In genomic region chr1:228145050-228145343, GRCh38 we compare ENCODE assay signal across 19 cellular contexts. TPM values are rescaled to one million over a fixed set of nuclear protein-coding genes. Genes with fewer than 3 reads are reported as not detected.
DNase-seq lines count a peak whose midpoint lies in the region; ATAC-seq, FAIRE-seq and TF ChIP-seq lines count a peak whose summit lies in the region.
"Had no signal": no experiment of that assay in that cellular context is flagged by ENCODE, and none has a peak within 500 bp of the region (broad histone marks: within the 10 kb centered on the region; RNA-seq: fewer than 3 reads in every experiment).

No MANE protein-coding gene starts in this region.

- peak; percentile 3 for DNase-seq in BE2C
- no peak for DNase-seq in DND-41
- no peak for DNase-seq in GM12878 (ENCODE audit: low read depth, low spot score)
- peak; percentile 73 for DNase-seq in osteoblast (ENCODE audit: insufficient read length, low spot score, missing footprints)
- DNase-seq in NCI-H345 (lab: John Stamatoyannopoulos, UW) = no peak
- no peak for DNase-seq in left lobe of liver (ENCODE audit: low spot score)
- DNase-seq: H9, Karpas-422, MM.1S, NCI-H1092, NCI-H146, NCI-H2081 treated with DMSO at 0.1 percent for 48 hours, NCI-H748 treated with DMSO at 0.1 percent for 48 hours, SHP77, T-helper 1 cell had no signal

- H3K27ac ChIP-seq in DND-41 (ENCODE audit: low read length) (no peak overlapping the region), GM12878 (ENCODE audit: control insufficient read depth, insufficient read depth) (no peak overlapping the region), osteoblast (ENCODE audit: low read depth, low read length) (no peak overlapping the region)

- peaks cover 17% of the 10 kb centered on the region for H3K4me1 ChIP-seq in BE2C
- H3K4me1 ChIP-seq in DND-41 (ENCODE audit: insufficient read depth, low read length) = peaks cover 39% of the 10 kb centered on the region
- peaks cover 12% of the 10 kb centered on the region for H3K4me1 ChIP-seq in GM12878 (ENCODE audit: control insufficient read depth, insufficient read depth, low read length)
- H3K4me1 ChIP-seq in osteoblast (ENCODE audit: insufficient read depth, low read length) = peaks cover 23% of the 10 kb centered on the region

- no peaks in the 10 kb centered on the region for H3K9me3 ChIP-seq in BE2C
- H3K9me3 ChIP-seq in DND-41 (ENCODE audit: insufficient read depth, low read length, severe bottlenecking) = no peaks in the 10 kb centered on the region
- H3K9me3 ChIP-seq in GM12878 (replicated peaks; ENCODE audit: control insufficient read depth, insufficient read depth, low read length) = no peaks in the 10 kb centered on the region
- H3K9me3 ChIP-seq in osteoblast (ENCODE audit: low read depth, low read length) = no peaks in the 10 kb centered on the region

- SMC1A ChIA-PET in GM12878 (lab: Charles Lee; ENCODE audit: uncharacterized antibody, unreplicated experiment) = no interaction called here

- H3K36me3 ChIP-seq in BE2C = peaks cover 6% of the 10 kb centered on the region
- peaks cover 89% of the 10 kb centered on the region for H3K36me3 ChIP-seq in DND-41 (ENCODE audit: insufficient read depth, low read length)
- peaks cover 8 to 16% of the 10 kb centered on the region in 2 experiments; a peak in 3 of 4 replicates for H3K36me3 ChIP-seq in GM12878 (ENCODE audit: control insufficient read depth in 2 of 2, insufficient read depth in 2 of 2, low read length in 1 of 2)
- H3K36me3 ChIP-seq in osteoblast (ENCODE audit: insufficient read depth, low read length) = peaks cover 8% of the 10 kb centered on the region

- POLR2A ChIA-PET in GM12878 (lab: Charles Lee) = no interaction called here

- intact Hi-C loops in GM12878 (cut with micrococcal nuclease; ENCODE audit: unreplicated experiment) = no loop called here

- ATAC-seq in DND-41 (ENCODE audit: insufficient read depth, low read depth) (no peak), GM12878 (no peak), GM18868 (IDR thresholded peaks at IDR 0.05; ENCODE audit: unreplicated experiment) (no peak), HG03196 (IDR thresholded peaks at IDR 0.05; ENCODE audit: unreplicated experiment) (no peak), left lobe of liver (no peak)

- no peak overlapping the region for H2AFZ ChIP-seq in DND-41 (ENCODE audit: low read depth, low read length)
- H2AFZ ChIP-seq in GM12878 (ENCODE audit: control insufficient read depth, low read depth, low read length) = no peak overlapping the region
- no peak overlapping the region for H2AFZ ChIP-seq in osteoblast (ENCODE audit: low read length)

- no TSS peak for BruUV-seq in GM12878 (replicated peaks; lab: Mats Ljungman, UMichigan)

- TF ChIP-seq EP300 in GM12878 (IDR thresholded peaks at IDR 0.05; ENCODE audit: borderline replicate concordance in 1 of 2, control insufficient read depth in 1 of 2, low read depth in 2 of 2, low read length in 2 of 2) = no peak

- H4K20me1 ChIP-seq in DND-41 (ENCODE audit: insufficient read depth, low read length) (peaks cover 89% of the 10 kb centered on the region), GM12878 (ENCODE audit: control insufficient read depth, insufficient read depth) (peaks cover 6% of the 10 kb centered on the region; the same call in 1 of the 2 replicates), osteoblast (ENCODE audit: insufficient read depth, low read length) (peaks cover 60% of the 10 kb centered on the region)

- TF ChIP-seq CTCF in BE2C (IDR thresholded peaks at IDR 0.05; ENCODE audit: low read depth, low read length) = no peak
- TF ChIP-seq CTCF in DND-41 (IDR thresholded peaks at IDR 0.05; ENCODE audit: borderline replicate concordance, extremely low read depth, low read length, poor library complexity, severe bottlenecking) = no peak
- no peak for TF ChIP-seq CTCF in GM12878 (IDR thresholded peaks at IDR 0.05 in 2 of 3, conservative IDR thresholded peaks at IDR 0.05 in 1 of 3; ENCODE audit: control insufficient read depth in 2 of 3, extremely low read depth in 1 of 3, insufficient read depth in 1 of 3, low read depth in 3 of 3, low read length in 3 of 3)
- TF ChIP-seq CTCF in osteoblast (IDR thresholded peaks at IDR 0.05; ENCODE audit: extremely low read depth, low read depth, low read length) = no peak

- peak overlapping the region; percentile 8; the same call in 1 of the 2 replicates for H3K9ac ChIP-seq in DND-41 (ENCODE audit: low read depth, low read length)
- H3K9ac ChIP-seq in GM12878 (ENCODE audit: control insufficient read depth, insufficient read depth, low read length) = no peak overlapping the region

- H3K4me2 ChIP-seq in DND-41 (ENCODE audit: insufficient read depth, low read length) (no peak overlapping the region), GM12878 (ENCODE audit: control insufficient read depth, insufficient read depth) (no peak overlapping the region), osteoblast (ENCODE audit: insufficient read depth, low read length) (no peak overlapping the region)

- H3K4me3 ChIP-seq in BE2C (ENCODE audit: low read depth, low read length) (no peak overlapping the region), DND-41 (ENCODE audit: low read depth in 1 of 2, low read length in 2 of 2) (no peak overlapping the region), GM12878 (no peak overlapping the region), osteoblast (ENCODE audit: insufficient read depth, low read length) (no peak overlapping the region)

- TF ChIP-seq POLR2A in GM12878 (IDR thresholded peaks at IDR 0.05; ENCODE audit: low read depth, low read length) = 0 out of 2 replicates have a peak, but pooled peaks have one; percentile 1

- TF ChIP-seq RAD21 in GM12878 (IDR thresholded peaks at IDR 0.05; ENCODE audit: insufficient read depth, low read depth, low read length) = no peak

- in situ Hi-C loops in GM12878 (cut with MboI) = no loop called here

- H3K79me2 ChIP-seq in DND-41 (ENCODE audit: insufficient read depth, low read length) (peaks cover 74% of the 10 kb centered on the region), GM12878 (ENCODE audit: control insufficient read depth, insufficient read depth, low read length) (peaks cover 56% of the 10 kb centered on the region), osteoblast (ENCODE audit: insufficient read depth, low read length) (peaks cover 94% of the 10 kb centered on the region)

- H3K27me3 ChIP-seq in BE2C (no peaks in the 10 kb centered on the region), DND-41 (ENCODE audit: insufficient read depth, low read length, poor library complexity) (no peaks in the 10 kb centered on the region), GM12878 (replicated peaks in 1 of 2; ENCODE audit: control insufficient read depth in 2 of 2, insufficient read depth in 2 of 2, low read length in 1 of 2) (no peaks in the 10 kb centered on the region), osteoblast (ENCODE audit: insufficient read depth, low read length) (no peaks in the 10 kb centered on the region)

- no peak for FAIRE-seq in GM12878 (lab: Jason Lieb, UNC)
- FAIRE-seq: A204.1, RCC 7860 had no signal

- CTCF ChIA-PET in GM12878 (lab: Yijun Ruan, JAX) = no interaction called here

- RAD21 ChIA-PET in GM12878 (lab: Charles Lee; ENCODE audit: unreplicated experiment) = no interaction called here

- WGBS in GM12878 (ENCODE audit: insufficient coverage, insufficient replicate concordance, low lambda C conversion rate, missing lambda C conversion rate) = 89% methylated on average over 7 of the region's 7 CpGs

RNA-seq across cellular contexts. Expression of gene GJC2, which starts 4.7 kb away (rescaled TPM):
- 3.7 TPM for polyA plus RNA-seq in BE2C (2012; ENCODE audit: insufficient read depth, insufficient read length, low read depth)
- total RNA-seq in GM12878 (2013; cell fraction: nucleolus; rRNA removed) = 0.27 and 0.65 TPM in 2 replicates
- total RNA-seq in GM12878 (2014; rRNA removed) = 0.06 and 0.11 TPM in 2 replicates
- 0.09 TPM in 2 replicates for total RNA-seq in GM12878 (2014; rRNA removed; fragmentation: Illumina TruSeq; extraction: Trizol)
- 0.44 TPM in 1 of 2 replicates, not detected in the other for total RNA-seq in GM12878 (2021)
- polyA plus RNA-seq in GM12878 (2011; ENCODE audit: low read depth) = not detected
- polyA plus RNA-seq in GM12878 (2011; rRNA removed) = 0.03 and 0.04 TPM in 2 replicates
- 0.06 and 0.07 TPM in 2 replicates for polyA plus RNA-seq in GM12878 (2011; cell fraction: cytosol; rRNA removed)
- polyA plus RNA-seq in GM12878 (2011; cell fraction: nucleus; rRNA removed) = 0.24 and 0.51 TPM in 2 replicates
- polyA plus RNA-seq in GM12878 (2012) = 0.15 and 0.22 TPM in 2 replicates
- 0.04 TPM in 1 of 2 replicates, not detected in the other for polyA plus RNA-seq in GM12878 (2014; fragmentation: Illumina TruSeq; extraction: Trizol)
- not detected for polyA plus RNA-seq in GM12878 (2014; fragmentation: Nextera tagmentation; extraction: Ambion mirVana)
- polyA plus RNA-seq in GM12878 (2014; rRNA removed) = 0.26 and 0.32 TPM in 2 replicates
- polyA plus RNA-seq in GM12878 (2016; fragmentation: Nextera tagmentation; extraction: Ambion mirVana) = not detected
- 0.21 TPM in 1 of 2 replicates, not detected in the other for polyA minus RNA-seq in GM12878 (2011; rRNA and poly(A)+ RNA removed)
- polyA minus RNA-seq in GM12878 (2011; cell fraction: cytosol; rRNA and poly(A)+ RNA removed) = not detected in 2 replicates
- polyA minus RNA-seq in GM12878 (2011; cell fraction: nucleus; rRNA and poly(A)+ RNA removed) = 0.24 and 0.96 TPM in 2 replicates
- 0.88 and 1.4 TPM in 2 replicates for total RNA-seq in osteoblast
- 0.50 TPM for total RNA-seq in left lobe of liver

RNA-seq across cellular contexts. Expression of gene GUK1, which starts 4.9 kb away (rescaled TPM):
- polyA plus RNA-seq in BE2C (2012; ENCODE audit: insufficient read depth, insufficient read length, low read depth) = 1,564 TPM
- 142 and 146 TPM in 2 replicates for total RNA-seq in GM12878 (2013; cell fraction: nucleolus; rRNA removed)
- total RNA-seq in GM12878 (2014; rRNA removed) (214 and 235 TPM in 2 replicates), GM12878 (2014; rRNA removed; fragmentation: Illumina TruSeq; extraction: Trizol) (82.0 and 98.3 TPM in 2 replicates), GM12878 (2021) (183 and 195 TPM in 2 replicates), osteoblast (253 and 278 TPM in 2 replicates), left lobe of liver (128 TPM)
- 101 TPM for polyA plus RNA-seq in GM12878 (2011; ENCODE audit: low read depth)
- polyA plus RNA-seq in GM12878 (2011; rRNA removed) (107 and 224 TPM in 2 replicates), GM12878 (2014; fragmentation: Illumina TruSeq; extraction: Trizol) (4.2 and 28.9 TPM in 2 replicates), GM12878 (2014; fragmentation: Nextera tagmentation; extraction: Ambion mirVana) (10 to 100 TPM in 1 of 2 experiments, 1 to 10 TPM in 1; 6.3 to 39.2 TPM), GM12878 (2014; rRNA removed) (227 and 264 TPM in 2 replicates), GM12878 (2016; fragmentation: Nextera tagmentation; extraction: Ambion mirVana) (100 to 1,000 TPM; 349 to 357 TPM)
- 381 and 606 TPM in 2 replicates for polyA plus RNA-seq in GM12878 (2011; cell fraction: cytosol; rRNA removed)
- 634 and 756 TPM in 2 replicates for polyA plus RNA-seq in GM12878 (2011; cell fraction: nucleus; rRNA removed)
- 190 and 243 TPM in 2 replicates for polyA plus RNA-seq in GM12878 (2012)
- polyA minus RNA-seq in GM12878 (2011; rRNA and poly(A)+ RNA removed) = 103 and 217 TPM in 2 replicates
- polyA minus RNA-seq in GM12878 (2011; cell fraction: cytosol; rRNA and poly(A)+ RNA removed) = 59.5 and 69.8 TPM in 2 replicates
- 116 and 141 TPM in 2 replicates for polyA minus RNA-seq in GM12878 (2011; cell fraction: nucleus; rRNA and poly(A)+ RNA removed)

RNA-seq across cellular contexts. Expression of gene IBA57, which starts 20.6 kb away (rescaled TPM):
- polyA plus RNA-seq in BE2C (2012; ENCODE audit: insufficient read depth, insufficient read length, low read depth) = 18.2 TPM
- 3.6 and 5.1 TPM in 2 replicates for total RNA-seq in GM12878 (2013; cell fraction: nucleolus; rRNA removed)
- total RNA-seq in GM12878 (2014; rRNA removed) = 6.0 and 6.9 TPM in 2 replicates
- total RNA-seq in GM12878 (2014; rRNA removed; fragmentation: Illumina TruSeq; extraction: Trizol) = 1.3 and 1.5 TPM in 2 replicates
- total RNA-seq in GM12878 (2021) = 6.9 and 8.5 TPM in 2 replicates
- polyA plus RNA-seq in GM12878 (2011; ENCODE audit: low read depth) = 2.1 TPM
- 1.4 and 2.9 TPM in 2 replicates for polyA plus RNA-seq in GM12878 (2011; rRNA removed)
- polyA plus RNA-seq in GM12878 (2011; cell fraction: cytosol; rRNA removed) = 3.5 and 8.3 TPM in 2 replicates
- 5.4 and 7.1 TPM in 2 replicates for polyA plus RNA-seq in GM12878 (2011; cell fraction: nucleus; rRNA removed)
- polyA plus RNA-seq in GM12878 (2012) = 2.0 and 3.3 TPM in 2 replicates
- 1.2 and 1.3 TPM in 2 replicates for polyA plus RNA-seq in GM12878 (2014; fragmentation: Illumina TruSeq; extraction: Trizol)
- polyA plus RNA-seq in GM12878 (2014; fragmentation: Nextera tagmentation; extraction: Ambion mirVana) = under 1 TPM; 0.51 to 0.60 TPM
- 4.6 and 6.7 TPM in 2 replicates for polyA plus RNA-seq in GM12878 (2014; rRNA removed)
- 1 to 10 TPM; 6.0 to 8.6 TPM for polyA plus RNA-seq in GM12878 (2016; fragmentation: Nextera tagmentation; extraction: Ambion mirVana)
- polyA minus RNA-seq in GM12878 (2011; rRNA and poly(A)+ RNA removed) = 2.0 and 5.2 TPM in 2 replicates
- polyA minus RNA-seq in GM12878 (2011; cell fraction: cytosol; rRNA and poly(A)+ RNA removed) = 0.83 and 2.3 TPM in 2 replicates
- 1.8 and 3.3 TPM in 2 replicates for polyA minus RNA-seq in GM12878 (2011; cell fraction: nucleus; rRNA and poly(A)+ RNA removed)
- 4.4 and 4.7 TPM in 2 replicates for total RNA-seq in osteoblast
- 9.8 TPM for total RNA-seq in left lobe of liver

RNA-seq across cellular contexts. Expression of gene MRPL55, which starts 35.9 kb away (rescaled TPM):
- 502 TPM for polyA plus RNA-seq in BE2C (2012; ENCODE audit: insufficient read depth, insufficient read length, low read depth)
- 43.8 and 45.7 TPM in 2 replicates for total RNA-seq in GM12878 (2013; cell fraction: nucleolus; rRNA removed)
- total RNA-seq in GM12878 (2014; rRNA removed) = 81.9 and 93.4 TPM in 2 replicates
- 25.5 and 35.1 TPM in 2 replicates for total RNA-seq in GM12878 (2014; rRNA removed; fragmentation: Illumina TruSeq; extraction: Trizol)
- total RNA-seq in GM12878 (2021) = 47.6 and 54.9 TPM in 2 replicates
- polyA plus RNA-seq in GM12878 (2011; ENCODE audit: low read depth) = 30.7 TPM
- polyA plus RNA-seq in GM12878 (2011; rRNA removed) = 17.0 and 39.3 TPM in 2 replicates
- polyA plus RNA-seq in GM12878 (2011; cell fraction: cytosol; rRNA removed) = 66.7 and 115 TPM in 2 replicates
- 172 and 194 TPM in 2 replicates for polyA plus RNA-seq in GM12878 (2011; cell fraction: nucleus; rRNA removed)
- polyA plus RNA-seq in GM12878 (2012) = 45.5 and 64.1 TPM in 2 replicates
- polyA plus RNA-seq in GM12878 (2014; fragmentation: Illumina TruSeq; extraction: Trizol) = 8.8 and 42.1 TPM in 2 replicates
- 10 to 100 TPM; 15.1 to 56.7 TPM for polyA plus RNA-seq in GM12878 (2014; fragmentation: Nextera tagmentation; extraction: Ambion mirVana)
- 91.0 and 96.3 TPM in 2 replicates for polyA plus RNA-seq in GM12878 (2014; rRNA removed)
- polyA plus RNA-seq in GM12878 (2016; fragmentation: Nextera tagmentation; extraction: Ambion mirVana) = 100 to 1,000 TPM; 129 to 143 TPM
- polyA minus RNA-seq in GM12878 (2011; rRNA and poly(A)+ RNA removed) = 24.7 and 44.2 TPM in 2 replicates
- polyA minus RNA-seq in GM12878 (2011; cell fraction: cytosol; rRNA and poly(A)+ RNA removed) = 16.6 and 20.5 TPM in 2 replicates
- 31.3 and 40.2 TPM in 2 replicates for polyA minus RNA-seq in GM12878 (2011; cell fraction: nucleus; rRNA and poly(A)+ RNA removed)
- total RNA-seq in osteoblast = 34.5 and 51.4 TPM in 2 replicates
- total RNA-seq in left lobe of liver = 38.0 TPM

RNA-seq across cellular contexts. Expression of gene C1orf35, which starts 41.9 kb away (rescaled TPM):
- 59.4 TPM for polyA plus RNA-seq in BE2C (2012; ENCODE audit: insufficient read depth, insufficient read length, low read depth)
- 5.5 and 6.0 TPM in 2 replicates for total RNA-seq in GM12878 (2013; cell fraction: nucleolus; rRNA removed)
- 14.0 and 14.6 TPM in 2 replicates for total RNA-seq in GM12878 (2014; rRNA removed)
- 5.9 and 6.7 TPM in 2 replicates for total RNA-seq in GM12878 (2014; rRNA removed; fragmentation: Illumina TruSeq; extraction: Trizol)
- 20.8 and 21.5 TPM in 2 replicates for total RNA-seq in GM12878 (2021)
- 5.1 TPM for polyA plus RNA-seq in GM12878 (2011; ENCODE audit: low read depth)
- 3.1 and 6.6 TPM in 2 replicates for polyA plus RNA-seq in GM12878 (2011; rRNA removed)
- polyA plus RNA-seq in GM12878 (2011; cell fraction: cytosol; rRNA removed) = 10.1 and 14.3 TPM in 2 replicates
- 23.8 and 28.1 TPM in 2 replicates for polyA plus RNA-seq in GM12878 (2011; cell fraction: nucleus; rRNA removed)
- polyA plus RNA-seq in GM12878 (2012) = 13.2 and 16.0 TPM in 2 replicates
- polyA plus RNA-seq in GM12878 (2014; fragmentation: Illumina TruSeq; extraction: Trizol) = 1.6 and 5.5 TPM in 2 replicates
- polyA plus RNA-seq in GM12878 (2014; fragmentation: Nextera tagmentation; extraction: Ambion mirVana) = 1 to 10 TPM; 2.5 to 4.8 TPM
- polyA plus RNA-seq in GM12878 (2014; rRNA removed) = 18.8 and 19.5 TPM in 2 replicates
- 10 to 100 TPM; 26.7 to 27.0 TPM for polyA plus RNA-seq in GM12878 (2016; fragmentation: Nextera tagmentation; extraction: Ambion mirVana)
- 1.2 and 2.7 TPM in 2 replicates for polyA minus RNA-seq in GM12878 (2011; rRNA and poly(A)+ RNA removed)
- polyA minus RNA-seq in GM12878 (2011; cell fraction: cytosol; rRNA and poly(A)+ RNA removed) = 1.8 and 2.7 TPM in 2 replicates
- 3.5 and 4.8 TPM in 2 replicates for polyA minus RNA-seq in GM12878 (2011; cell fraction: nucleus; rRNA and poly(A)+ RNA removed)
- 5.3 and 5.4 TPM in 2 replicates for total RNA-seq in osteoblast
- 6.9 TPM for total RNA-seq in left lobe of liver

Comparison
In these comparisons a context has a peak if more than half of its experiments do, and no peak if none do; other contexts are left out.
1. DNase-seq: peak in BE2C (single experiment) and osteoblast (single experiment); none in DND-41 (single experiment), GM12878 (single experiment), NCI-H345 (single experiment) and left lobe of liver (single experiment).